Comparison of ENCODE assay signal across 17 cellular contexts in the genomic region with DNA sequence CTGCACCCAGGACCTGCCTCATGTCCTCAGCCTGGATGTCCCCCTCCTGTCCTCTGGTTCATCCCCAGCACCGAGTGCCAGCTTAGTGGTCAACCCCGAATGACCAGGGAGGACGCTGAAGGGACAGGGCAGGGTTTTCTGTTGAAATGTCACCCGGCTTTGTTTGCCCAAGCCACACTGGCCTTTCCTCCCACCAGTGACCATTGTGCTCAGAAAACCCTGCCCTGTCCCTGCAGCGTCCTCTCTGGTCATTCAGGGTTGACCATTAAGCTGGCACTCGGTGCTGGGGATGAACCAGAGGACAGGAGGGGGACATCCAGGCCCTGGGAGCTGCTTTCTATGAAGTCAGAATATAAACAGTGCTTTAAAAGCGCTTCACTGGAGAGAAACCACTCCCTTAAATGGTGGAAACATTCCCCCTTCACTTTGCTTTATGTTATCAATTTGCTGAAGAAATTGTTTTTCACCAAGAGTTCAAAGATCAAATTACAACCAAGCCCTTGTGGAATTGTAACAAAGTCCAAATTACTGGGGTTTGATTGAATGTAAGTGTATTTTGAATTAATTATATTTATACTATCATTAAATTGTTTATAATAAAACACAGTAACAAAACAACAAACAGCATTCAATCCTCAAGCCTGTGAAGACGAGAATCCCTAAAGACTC.
"Had no signal": no experiment of that assay in that cellular context is flagged by ENCODE, and none has a peak within 500 bp of the region (broad histone marks: within the 10 kb centered on the region; RNA-seq: fewer than 3 reads in every experiment).

No MANE protein-coding gene starts in this region.

- H3K36me3 ChIP-seq: neural progenitor cell had no signal

- H3K27me3 ChIP-seq: esophagus muscularis mucosa, heart right ventricle, neural progenitor cell, upper lobe of right lung had no signal

- H3K4me1 ChIP-seq: esophagus muscularis mucosa, neural progenitor cell, parathyroid adenoma, upper lobe of right lung had no signal

- H3K4me3 Mint-ChIP-seq: activated CD4-positive, alpha-beta T cell treated with anti-CD3 and anti-CD28 coated beads for 36 hours; activated naive CD8-positive, alpha-beta T cell; activated T-helper 1 cell treated with anti-CD3 and anti-CD28 coated beads, Interleukin-12 subunit alpha, Interleukin-12 subunit beta, Interleukin-2, Interleukin-4 antibody, amounts not matched to agents 30 ng/mL and 10 ng/mL and 1 ng/mL, durations not matched to agents 14 hours and 24 hours and 36 hours; naive thymus-derived CD4-positive, alpha-beta T cell; neural progenitor cell; stimulated activated naive CD8-positive, alpha-beta T cell treated with anti-CD3 and anti-CD28 coated beads, Interleukin-15, amount 100 ng/mL, for 72 hours; T-helper 2 cell treated with Interferon-gamma antibody and Interleukin-4, amounts not matched to agents 5 μg/mL and 100 μg/mL, for 36 hours had no signal

- H3K4me3 ChIP-seq: esophagus muscularis mucosa, heart right ventricle, lung, neural progenitor cell, SK-N-MC, upper lobe of right lung had no signal

- H3K9me3 Mint-ChIP-seq: activated T-helper 1 cell treated with anti-CD3 and anti-CD28 coated beads, Interleukin-12 subunit alpha, Interleukin-12 subunit beta, Interleukin-2, Interleukin-4 antibody, amounts not matched to agents 30 ng/mL and 10 ng/mL and 1 ng/mL, durations not matched to agents 14 hours and 24 hours and 36 hours; naive thymus-derived CD4-positive, alpha-beta T cell; neural progenitor cell; stimulated activated naive CD8-positive, alpha-beta T cell treated with anti-CD3 and anti-CD28 coated beads, Interleukin-15, amount 100 ng/mL, for 72 hours; T-helper 2 cell treated with Interferon-gamma antibody and Interleukin-4, amounts not matched to agents 5 μg/mL and 100 μg/mL, for 36 hours had no signal

- H3K27me3 Mint-ChIP-seq: activated CD4-positive, alpha-beta T cell treated with anti-CD3 and anti-CD28 coated beads for 36 hours; activated naive CD8-positive, alpha-beta T cell; naive thymus-derived CD4-positive, alpha-beta T cell; stimulated activated naive CD8-positive, alpha-beta T cell treated with anti-CD3 and anti-CD28 coated beads, Interleukin-15, amount 100 ng/mL, for 72 hours had no signal

- DNase-seq: activated CD4-positive, alpha-beta T cell treated with anti-CD3 and anti-CD28 coated beads for 36 hours; activated CD4-positive, alpha-beta T cell treated with anti-CD3 and anti-CD28 coated beads, Interleukin-2, amount 50 U/mL, for 48 hours; activated T-cell treated with anti-CD3 and anti-CD28 coated beads for 4 hours; effector CD8-positive, alpha-beta T cell; heart right ventricle; naive thymus-derived CD4-positive, alpha-beta T cell; stimulated activated CD4-positive, alpha-beta T cell treated with anti-CD3 and anti-CD28 coated beads, Interleukin-2, amount 100 ng/mL, for 24 hours; stimulated activated naive CD8-positive, alpha-beta T cell treated with anti-CD3 and anti-CD28 coated beads, Interleukin-15, amount 100 ng/mL, for 72 hours; upper lobe of right lung had no signal

- H3K27ac Mint-ChIP-seq: activated CD4-positive, alpha-beta T cell treated with anti-CD3 and anti-CD28 coated beads for 36 hours; activated T-helper 1 cell treated with anti-CD3 and anti-CD28 coated beads, Interleukin-12 subunit alpha, Interleukin-12 subunit beta, Interleukin-2, Interleukin-4 antibody, amounts not matched to agents 30 ng/mL and 10 ng/mL and 1 ng/mL, durations not matched to agents 14 hours and 24 hours and 36 hours; T-helper 2 cell treated with Interferon-gamma antibody and Interleukin-4, amounts not matched to agents 5 μg/mL and 100 μg/mL, for 36 hours had no signal

- H3K4me1 Mint-ChIP-seq: activated CD4-positive, alpha-beta T cell treated with anti-CD3 and anti-CD28 coated beads for 36 hours; neural progenitor cell; stimulated activated naive CD8-positive, alpha-beta T cell treated with anti-CD3 and anti-CD28 coated beads, Interleukin-15, amount 100 ng/mL, for 72 hours had no signal

- H3K9me3 ChIP-seq: esophagus muscularis mucosa, heart right ventricle, upper lobe of right lung had no signal

- H3K27ac ChIP-seq: heart right ventricle, neural progenitor cell, parathyroid adenoma, SK-N-MC, upper lobe of right lung had no signal

- ATAC-seq: activated CD4-positive, alpha-beta T cell treated with anti-CD3 and anti-CD28 coated beads for 36 hours; heart right ventricle; naive thymus-derived CD4-positive, alpha-beta T cell; stimulated activated naive CD8-positive, alpha-beta T cell treated with anti-CD3 and anti-CD28 coated beads, Interleukin-15, amount 100 ng/mL, for 72 hours; upper lobe of right lung had no signal

- H2AFZ ChIP-seq: neural progenitor cell, parathyroid adenoma had no signal

- H3K9ac ChIP-seq: parathyroid adenoma had no signal

- H3K4me2 ChIP-seq: neural progenitor cell had no signal
